ENCODE assay signal across 27 cellular contexts in the genomic region with DNA sequence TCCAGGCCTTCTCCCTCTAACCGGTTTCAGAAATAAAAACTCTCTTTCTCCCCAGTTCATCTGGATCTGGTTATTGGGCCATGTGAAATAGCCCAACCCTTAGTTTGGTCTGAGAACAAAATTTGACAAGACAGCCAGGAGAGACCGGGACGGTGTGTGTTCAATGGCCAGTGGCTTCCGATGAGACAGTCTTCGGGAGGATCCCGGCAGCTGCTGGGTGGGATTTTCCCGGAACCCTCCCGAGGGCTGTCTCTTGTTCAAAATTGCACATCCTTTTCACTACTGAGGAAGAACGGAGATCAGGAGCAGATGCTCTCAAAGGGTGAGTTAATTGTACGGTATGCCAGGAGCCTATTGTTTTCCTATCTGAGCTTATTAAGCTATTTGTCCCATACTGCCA.
"Had no signal": no experiment of that assay in that cellular context is flagged by ENCODE, and none has a peak within 500 bp of the region (broad histone marks: within the 10 kb centered on the region; RNA-seq: fewer than 3 reads in every experiment).

No MANE protein-coding gene starts in this region.

- H3K36me3 Mint-ChIP-seq: naive thymus-derived CD8-positive, alpha-beta T cell; stimulated activated naive B cell treated with anti-CD40 and anti-IgM and Interleukin-4, amounts not matched to agents 10 μg/mL and 1 μg/mL and 100 μg/mL, for 72 hours had no signal

- DNase-seq: effector CD8-positive, alpha-beta T cell; foreskin melanocyte; glutamatergic neuron; heart right ventricle; hippocampal formation; kidney glomerular epithelial cell; left colon; left ventricle myocardium superior; lower lobe of right lung; naive thymus-derived CD8-positive, alpha-beta T cell; stimulated activated CD4-positive, alpha-beta T cell treated with anti-CD3 and anti-CD28 coated beads, Interleukin-15, amount 100 ng/mL, for 24 hours; stimulated activated CD4-positive, alpha-beta T cell treated with anti-CD3 and anti-CD28 coated beads, Interleukin-2, amount 100 ng/mL, for 48 hours; stimulated activated naive B cell treated with anti-CD40 and anti-IgM and Interleukin-4, amounts not matched to agents 10 μg/mL and 1 μg/mL and 100 μg/mL, for 72 hours; upper lobe of left lung had no signal

- H3K4me3 ChIP-seq: esophagus muscularis mucosa, heart right ventricle, lower lobe of right lung, prostate gland, right atrium auricular region, skin epidermis, thoracic aorta, tibial nerve, upper lobe of left lung had no signal

- H3K27me3 ChIP-seq: esophagus muscularis mucosa, heart right ventricle, right atrium auricular region, tibial nerve, upper lobe of left lung had no signal

- H3K4me1 ChIP-seq: esophagus muscularis mucosa, heart right ventricle, lower lobe of right lung, prostate gland, right atrium auricular region, tibial nerve, upper lobe of left lung had no signal

- H3K27ac Mint-ChIP-seq: dendritic cell treated with granulocyte-macrophage colony-stimulating factor and Interleukin-4, amounts not matched to agents 40 ng/mL and 50 ng/mL, for 4 days; naive thymus-derived CD8-positive, alpha-beta T cell; stimulated activated naive B cell treated with anti-CD40 and anti-IgM and Interleukin-4, amounts not matched to agents 10 μg/mL and 1 μg/mL and 100 μg/mL, for 72 hours; stimulated activated naive CD8-positive, alpha-beta T cell treated with anti-CD3 and anti-CD28 coated beads, Interleukin-15, Interleukin-2, amounts not matched to agents 100 ng/mL and 50 ng/mL, for 24 hours had no signal

- H3K9me3 Mint-ChIP-seq: dendritic cell treated with granulocyte-macrophage colony-stimulating factor and Interleukin-4, amounts not matched to agents 40 ng/mL and 50 ng/mL, for 4 days; stimulated activated naive B cell treated with anti-CD40 and anti-IgM and Interleukin-4, amounts not matched to agents 10 μg/mL and 1 μg/mL and 100 μg/mL, for 72 hours; stimulated activated naive CD8-positive, alpha-beta T cell treated with anti-CD3 and anti-CD28 coated beads, Interleukin-15, Interleukin-2, amounts not matched to agents 100 ng/mL and 50 ng/mL, for 24 hours had no signal

- H3K4me3 Mint-ChIP-seq: dendritic cell treated with granulocyte-macrophage colony-stimulating factor and Interleukin-4, amounts not matched to agents 40 ng/mL and 50 ng/mL, for 4 days; naive thymus-derived CD8-positive, alpha-beta T cell; neural crest cell; stimulated activated naive B cell treated with anti-CD40 and anti-IgM and Interleukin-4, amounts not matched to agents 10 μg/mL and 1 μg/mL and 100 μg/mL, for 72 hours; stimulated activated naive CD8-positive, alpha-beta T cell treated with anti-CD3 and anti-CD28 coated beads, Interleukin-15, Interleukin-2, amounts not matched to agents 100 ng/mL and 50 ng/mL, for 24 hours had no signal

- H3K36me3 ChIP-seq: esophagus muscularis mucosa, heart right ventricle, lower lobe of right lung, prostate gland, right atrium auricular region, thoracic aorta, tibial nerve, upper lobe of left lung had no signal

- H3K9me3 ChIP-seq: esophagus muscularis mucosa, heart right ventricle, lower lobe of right lung, prostate gland, right atrium auricular region, thoracic aorta, tibial nerve, upper lobe of left lung had no signal

- H3K27me3 Mint-ChIP-seq: dendritic cell treated with granulocyte-macrophage colony-stimulating factor and Interleukin-4, amounts not matched to agents 40 ng/mL and 50 ng/mL, for 4 days; naive thymus-derived CD8-positive, alpha-beta T cell; stimulated activated naive B cell treated with anti-CD40 and anti-IgM and Interleukin-4, amounts not matched to agents 10 μg/mL and 1 μg/mL and 100 μg/mL, for 72 hours; stimulated activated naive CD8-positive, alpha-beta T cell treated with anti-CD3 and anti-CD28 coated beads, Interleukin-15, Interleukin-2, amounts not matched to agents 100 ng/mL and 50 ng/mL, for 24 hours had no signal

- H3K27ac ChIP-seq: esophagus muscularis mucosa, heart right ventricle, lower lobe of right lung, prostate gland, skin epidermis, thoracic aorta, tibial nerve, upper lobe of left lung had no signal

- H3K4me1 Mint-ChIP-seq: naive thymus-derived CD8-positive, alpha-beta T cell; neural crest cell; stimulated activated naive B cell treated with anti-CD40 and anti-IgM and Interleukin-4, amounts not matched to agents 10 μg/mL and 1 μg/mL and 100 μg/mL, for 72 hours had no signal

- FAIRE-seq: colon, endothelial cell of umbilical vein, islet of Langerhans, urothelium cell line had no signal

- ATAC-seq: left colon; lower lobe of right lung; naive thymus-derived CD8-positive, alpha-beta T cell; stimulated activated naive B cell treated with anti-CD40 and anti-IgM and Interleukin-4, amounts not matched to agents 10 μg/mL and 1 μg/mL and 100 μg/mL, for 72 hours had no signal
